In the genomic region with DNA sequence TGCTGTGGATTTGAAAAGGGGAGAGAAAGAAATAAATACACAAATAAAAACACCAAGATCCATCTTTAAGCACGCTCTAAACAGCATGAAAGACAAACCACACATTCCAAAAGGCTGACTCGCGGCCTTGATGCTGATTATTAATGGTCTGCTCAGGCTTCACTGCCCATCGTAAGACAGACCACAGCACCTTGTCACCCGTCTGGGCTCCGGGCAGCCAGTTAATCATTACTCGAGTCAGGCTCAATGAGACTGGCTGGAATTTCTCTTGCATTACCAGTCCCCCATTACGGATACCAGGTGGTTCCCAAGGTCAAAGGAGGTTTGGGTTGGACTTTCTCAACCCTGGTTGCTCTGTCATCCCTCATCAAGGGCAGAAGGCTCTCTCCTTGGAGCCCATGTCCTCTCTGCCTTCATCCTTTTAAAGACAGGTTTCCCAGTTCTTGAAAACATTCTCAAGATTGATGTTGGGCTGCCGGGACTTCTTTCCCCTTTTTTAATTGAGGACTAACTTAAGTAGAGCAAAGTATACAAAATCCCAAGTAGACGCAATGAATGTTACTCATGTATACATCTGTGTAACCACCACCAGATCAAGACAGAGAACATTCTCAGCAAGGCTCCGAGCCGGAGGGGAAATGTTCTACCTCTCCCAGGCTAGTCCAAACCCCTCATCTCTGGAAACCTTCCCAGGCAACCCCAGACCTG, we compare ENCODE assay signal across 1 cellular context.
TF ChIP-seq lines count a peak whose summit lies in the region.

No MANE protein-coding gene starts in this region.

TF ChIP-seq in HEK293, 187 proteins besides CTCF, POLR2A, EP300 and RAD21 (continued from another document and continues in another):
- TF ChIP-seq ZNF174 (tag by site-specific recombination; IDR thresholded peaks at IDR 0.05) (no peak), ZNF621 (tag by site-specific recombination; IDR thresholded peaks at IDR 0.05) (no peak), ZNF660 (tag by site-specific recombination; IDR thresholded peaks at IDR 0.05) (no peak), ZNF10 (tag by site-specific recombination; IDR thresholded peaks at IDR 0.05) (peak; percentile 61; the same call in 1 of the 2 replicates), ZNF112 (tag by site-specific recombination; IDR thresholded peaks at IDR 0.05) (no peak), ZNF221 (tag by site-specific recombination; IDR thresholded peaks at IDR 0.05; ENCODE audit: borderline replicate concordance) (no peak), ZFP37 (tag by site-specific recombination; IDR thresholded peaks at IDR 0.05) (peak; percentile 13; the same call in 1 of the 2 replicates), KLF9 (tag by site-specific recombination; IDR thresholded peaks at IDR 0.05; ENCODE audit: low read depth) (no peak), ZIC2 (tag by site-specific recombination; IDR thresholded peaks at IDR 0.05) (peak; percentile 63), ZNF350 (tag by site-specific recombination; IDR thresholded peaks at IDR 0.05) (no peak), ZNF155 (tag by site-specific recombination; IDR thresholded peaks at IDR 0.05) (no peak)
- TF ChIP-seq, protein P1, sequence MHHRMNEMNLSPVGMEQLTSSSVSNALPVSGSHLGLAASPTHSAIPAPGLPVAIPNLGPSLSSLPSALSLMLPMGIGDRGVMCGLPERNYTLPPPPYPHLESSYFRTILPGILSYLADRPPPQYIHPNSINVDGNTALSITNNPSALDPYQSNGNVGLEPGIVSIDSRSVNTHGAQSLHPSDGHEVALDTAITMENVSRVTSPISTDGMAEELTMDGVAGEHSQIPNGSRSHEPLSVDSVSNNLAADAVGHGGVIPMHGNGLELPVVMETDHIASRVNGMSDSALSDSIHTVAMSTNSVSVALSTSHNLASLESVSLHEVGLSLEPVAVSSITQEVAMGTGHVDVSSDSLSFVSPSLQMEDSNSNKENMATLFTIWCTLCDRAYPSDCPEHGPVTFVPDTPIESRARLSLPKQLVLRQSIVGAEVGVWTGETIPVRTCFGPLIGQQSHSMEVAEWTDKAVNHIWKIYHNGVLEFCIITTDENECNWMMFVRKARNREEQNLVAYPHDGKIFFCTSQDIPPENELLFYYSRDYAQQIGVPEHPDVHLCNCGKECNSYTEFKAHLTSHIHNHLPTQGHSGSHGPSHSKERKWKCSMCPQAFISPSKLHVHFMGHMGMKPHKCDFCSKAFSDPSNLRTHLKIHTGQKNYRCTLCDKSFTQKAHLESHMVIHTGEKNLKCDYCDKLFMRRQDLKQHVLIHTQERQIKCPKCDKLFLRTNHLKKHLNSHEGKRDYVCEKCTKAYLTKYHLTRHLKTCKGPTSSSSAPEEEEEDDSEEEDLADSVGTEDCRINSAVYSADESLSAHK (tag by site-specific recombination; IDR thresholded peaks at IDR 0.05): no peak
- TF ChIP-seq, protein P2, sequence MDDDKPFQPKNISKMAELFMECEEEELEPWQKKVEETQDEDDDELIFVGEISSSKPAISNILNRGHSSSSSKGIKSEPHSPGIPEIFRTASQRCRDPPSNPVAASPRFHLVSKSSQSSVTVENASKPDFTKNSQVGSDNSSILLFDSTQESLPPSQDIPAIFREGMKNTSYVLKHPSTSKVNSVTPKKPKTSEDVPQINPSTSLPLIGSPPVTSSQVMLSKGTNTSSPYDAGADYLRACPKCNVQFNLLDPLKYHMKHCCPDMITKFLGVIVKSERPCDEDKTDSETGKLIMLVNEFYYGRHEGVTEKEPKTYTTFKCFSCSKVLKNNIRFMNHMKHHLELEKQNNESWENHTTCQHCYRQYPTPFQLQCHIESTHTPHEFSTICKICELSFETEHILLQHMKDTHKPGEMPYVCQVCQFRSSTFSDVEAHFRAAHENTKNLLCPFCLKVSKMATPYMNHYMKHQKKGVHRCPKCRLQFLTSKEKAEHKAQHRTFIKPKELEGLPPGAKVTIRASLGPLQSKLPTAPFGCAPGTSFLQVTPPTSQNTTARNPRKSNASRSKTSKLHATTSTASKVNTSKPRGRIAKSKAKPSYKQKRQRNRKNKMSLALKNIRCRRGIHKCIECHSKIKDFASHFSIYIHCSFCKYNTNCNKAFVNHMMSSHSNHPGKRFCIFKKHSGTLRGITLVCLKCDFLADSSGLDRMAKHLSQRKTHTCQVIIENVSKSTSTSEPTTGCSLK (tag by site-specific recombination; IDR thresholded peaks at IDR 0.05): no peak
- TF ChIP-seq, protein P3, sequence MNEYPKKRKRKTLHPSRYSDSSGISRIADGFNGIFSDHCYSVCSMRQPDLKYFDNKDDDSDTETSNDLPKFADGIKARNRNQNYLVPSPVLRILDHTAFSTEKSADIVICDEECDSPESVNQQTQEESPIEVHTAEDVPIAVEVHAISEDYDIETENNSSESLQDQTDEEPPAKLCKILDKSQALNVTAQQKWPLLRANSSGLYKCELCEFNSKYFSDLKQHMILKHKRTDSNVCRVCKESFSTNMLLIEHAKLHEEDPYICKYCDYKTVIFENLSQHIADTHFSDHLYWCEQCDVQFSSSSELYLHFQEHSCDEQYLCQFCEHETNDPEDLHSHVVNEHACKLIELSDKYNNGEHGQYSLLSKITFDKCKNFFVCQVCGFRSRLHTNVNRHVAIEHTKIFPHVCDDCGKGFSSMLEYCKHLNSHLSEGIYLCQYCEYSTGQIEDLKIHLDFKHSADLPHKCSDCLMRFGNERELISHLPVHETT (tag by site-specific recombination; IDR thresholded peaks at IDR 0.05): peak; percentile 67
- TF ChIP-seq, protein P4, sequence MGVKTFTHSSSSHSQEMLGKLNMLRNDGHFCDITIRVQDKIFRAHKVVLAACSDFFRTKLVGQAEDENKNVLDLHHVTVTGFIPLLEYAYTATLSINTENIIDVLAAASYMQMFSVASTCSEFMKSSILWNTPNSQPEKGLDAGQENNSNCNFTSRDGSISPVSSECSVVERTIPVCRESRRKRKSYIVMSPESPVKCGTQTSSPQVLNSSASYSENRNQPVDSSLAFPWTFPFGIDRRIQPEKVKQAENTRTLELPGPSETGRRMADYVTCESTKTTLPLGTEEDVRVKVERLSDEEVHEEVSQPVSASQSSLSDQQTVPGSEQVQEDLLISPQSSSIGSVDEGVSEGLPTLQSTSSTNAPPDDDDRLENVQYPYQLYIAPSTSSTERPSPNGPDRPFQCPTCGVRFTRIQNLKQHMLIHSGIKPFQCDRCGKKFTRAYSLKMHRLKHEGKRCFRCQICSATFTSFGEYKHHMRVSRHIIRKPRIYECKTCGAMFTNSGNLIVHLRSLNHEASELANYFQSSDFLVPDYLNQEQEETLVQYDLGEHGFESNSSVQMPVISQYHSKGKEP (tag by site-specific recombination; IDR thresholded peaks at IDR 0.05): no peak
- TF ChIP-seq, protein P5, sequence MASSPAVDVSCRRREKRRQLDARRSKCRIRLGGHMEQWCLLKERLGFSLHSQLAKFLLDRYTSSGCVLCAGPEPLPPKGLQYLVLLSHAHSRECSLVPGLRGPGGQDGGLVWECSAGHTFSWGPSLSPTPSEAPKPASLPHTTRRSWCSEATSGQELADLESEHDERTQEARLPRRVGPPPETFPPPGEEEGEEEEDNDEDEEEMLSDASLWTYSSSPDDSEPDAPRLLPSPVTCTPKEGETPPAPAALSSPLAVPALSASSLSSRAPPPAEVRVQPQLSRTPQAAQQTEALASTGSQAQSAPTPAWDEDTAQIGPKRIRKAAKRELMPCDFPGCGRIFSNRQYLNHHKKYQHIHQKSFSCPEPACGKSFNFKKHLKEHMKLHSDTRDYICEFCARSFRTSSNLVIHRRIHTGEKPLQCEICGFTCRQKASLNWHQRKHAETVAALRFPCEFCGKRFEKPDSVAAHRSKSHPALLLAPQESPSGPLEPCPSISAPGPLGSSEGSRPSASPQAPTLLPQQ (tag by site-specific recombination; IDR thresholded peaks at IDR 0.05): no peak; the same call in 1 of the 2 replicates
- TF ChIP-seq, protein P6, sequence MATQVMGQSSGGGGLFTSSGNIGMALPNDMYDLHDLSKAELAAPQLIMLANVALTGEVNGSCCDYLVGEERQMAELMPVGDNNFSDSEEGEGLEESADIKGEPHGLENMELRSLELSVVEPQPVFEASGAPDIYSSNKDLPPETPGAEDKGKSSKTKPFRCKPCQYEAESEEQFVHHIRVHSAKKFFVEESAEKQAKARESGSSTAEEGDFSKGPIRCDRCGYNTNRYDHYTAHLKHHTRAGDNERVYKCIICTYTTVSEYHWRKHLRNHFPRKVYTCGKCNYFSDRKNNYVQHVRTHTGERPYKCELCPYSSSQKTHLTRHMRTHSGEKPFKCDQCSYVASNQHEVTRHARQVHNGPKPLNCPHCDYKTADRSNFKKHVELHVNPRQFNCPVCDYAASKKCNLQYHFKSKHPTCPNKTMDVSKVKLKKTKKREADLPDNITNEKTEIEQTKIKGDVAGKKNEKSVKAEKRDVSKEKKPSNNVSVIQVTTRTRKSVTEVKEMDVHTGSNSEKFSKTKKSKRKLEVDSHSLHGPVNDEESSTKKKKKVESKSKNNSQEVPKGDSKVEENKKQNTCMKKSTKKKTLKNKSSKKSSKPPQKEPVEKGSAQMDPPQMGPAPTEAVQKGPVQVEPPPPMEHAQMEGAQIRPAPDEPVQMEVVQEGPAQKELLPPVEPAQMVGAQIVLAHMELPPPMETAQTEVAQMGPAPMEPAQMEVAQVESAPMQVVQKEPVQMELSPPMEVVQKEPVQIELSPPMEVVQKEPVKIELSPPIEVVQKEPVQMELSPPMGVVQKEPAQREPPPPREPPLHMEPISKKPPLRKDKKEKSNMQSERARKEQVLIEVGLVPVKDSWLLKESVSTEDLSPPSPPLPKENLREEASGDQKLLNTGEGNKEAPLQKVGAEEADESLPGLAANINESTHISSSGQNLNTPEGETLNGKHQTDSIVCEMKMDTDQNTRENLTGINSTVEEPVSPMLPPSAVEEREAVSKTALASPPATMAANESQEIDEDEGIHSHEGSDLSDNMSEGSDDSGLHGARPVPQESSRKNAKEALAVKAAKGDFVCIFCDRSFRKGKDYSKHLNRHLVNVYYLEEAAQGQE (tag by site-specific recombination; IDR thresholded peaks at IDR 0.05): no peak
- TF ChIP-seq, protein P7, sequence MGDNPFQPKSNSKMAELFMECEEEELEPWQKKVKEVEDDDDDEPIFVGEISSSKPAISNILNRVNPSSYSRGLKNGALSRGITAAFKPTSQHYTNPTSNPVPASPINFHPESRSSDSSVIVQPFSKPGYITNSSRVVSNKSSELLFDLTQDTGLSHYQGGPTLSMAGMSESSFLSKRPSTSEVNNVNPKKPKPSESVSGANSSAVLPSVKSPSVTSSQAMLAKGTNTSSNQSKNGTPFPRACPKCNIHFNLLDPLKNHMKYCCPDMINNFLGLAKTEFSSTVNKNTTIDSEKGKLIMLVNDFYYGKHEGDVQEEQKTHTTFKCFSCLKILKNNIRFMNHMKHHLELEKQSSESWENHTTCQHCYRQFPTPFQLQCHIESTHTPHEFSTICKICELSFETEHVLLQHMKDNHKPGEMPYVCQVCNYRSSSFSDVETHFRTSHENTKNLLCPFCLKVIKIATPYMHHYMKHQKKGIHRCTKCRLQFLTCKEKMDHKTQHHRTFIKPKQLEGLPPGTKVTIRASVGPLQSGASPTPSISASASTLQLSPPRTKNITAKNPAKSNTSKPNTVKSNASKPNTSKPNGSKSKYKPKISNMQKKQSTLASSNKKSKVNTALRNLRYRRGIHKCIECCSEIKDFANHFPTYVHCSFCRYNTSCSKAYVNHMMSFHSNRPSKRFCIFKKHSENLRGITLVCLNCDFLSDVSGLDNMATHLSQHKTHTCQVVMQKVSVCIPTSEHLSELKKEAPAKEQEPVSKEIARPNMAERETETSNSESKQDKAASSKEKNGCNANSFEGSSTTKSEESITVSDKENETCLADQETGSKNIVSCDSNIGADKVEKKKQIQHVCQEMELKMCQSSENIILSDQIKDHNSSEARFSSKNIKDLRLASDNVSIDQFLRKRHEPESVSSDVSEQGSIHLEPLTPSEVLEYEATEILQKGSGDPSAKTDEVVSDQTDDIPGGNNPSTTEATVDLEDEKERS (tag by site-specific recombination; IDR thresholded peaks at IDR 0.05): 0 out of 2 replicates have a peak, but pooled peaks have one; percentile 28
- TF ChIP-seq, protein P8, sequence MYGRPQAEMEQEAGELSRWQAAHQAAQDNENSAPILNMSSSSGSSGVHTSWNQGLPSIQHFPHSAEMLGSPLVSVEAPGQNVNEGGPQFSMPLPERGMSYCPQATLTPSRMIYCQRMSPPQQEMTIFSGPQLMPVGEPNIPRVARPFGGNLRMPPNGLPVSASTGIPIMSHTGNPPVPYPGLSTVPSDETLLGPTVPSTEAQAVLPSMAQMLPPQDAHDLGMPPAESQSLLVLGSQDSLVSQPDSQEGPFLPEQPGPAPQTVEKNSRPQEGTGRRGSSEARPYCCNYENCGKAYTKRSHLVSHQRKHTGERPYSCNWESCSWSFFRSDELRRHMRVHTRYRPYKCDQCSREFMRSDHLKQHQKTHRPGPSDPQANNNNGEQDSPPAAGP (tag by site-specific recombination; IDR thresholded peaks at IDR 0.05): no peak
- TF ChIP-seq, protein P9, sequence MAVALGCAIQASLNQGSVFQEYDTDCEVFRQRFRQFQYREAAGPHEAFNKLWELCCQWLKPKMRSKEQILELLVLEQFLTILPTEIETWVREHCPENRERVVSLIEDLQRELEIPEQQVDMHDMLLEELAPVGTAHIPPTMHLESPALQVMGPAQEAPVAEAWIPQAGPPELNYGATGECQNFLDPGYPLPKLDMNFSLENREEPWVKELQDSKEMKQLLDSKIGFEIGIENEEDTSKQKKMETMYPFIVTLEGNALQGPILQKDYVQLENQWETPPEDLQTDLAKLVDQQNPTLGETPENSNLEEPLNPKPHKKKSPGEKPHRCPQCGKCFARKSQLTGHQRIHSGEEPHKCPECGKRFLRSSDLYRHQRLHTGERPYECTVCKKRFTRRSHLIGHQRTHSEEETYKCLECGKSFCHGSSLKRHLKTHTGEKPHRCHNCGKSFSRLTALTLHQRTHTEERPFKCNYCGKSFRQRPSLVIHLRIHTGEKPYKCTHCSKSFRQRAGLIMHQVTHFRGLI (tag by site-specific recombination; IDR thresholded peaks at IDR 0.05): no peak
- TF ChIP-seq, protein P10, sequence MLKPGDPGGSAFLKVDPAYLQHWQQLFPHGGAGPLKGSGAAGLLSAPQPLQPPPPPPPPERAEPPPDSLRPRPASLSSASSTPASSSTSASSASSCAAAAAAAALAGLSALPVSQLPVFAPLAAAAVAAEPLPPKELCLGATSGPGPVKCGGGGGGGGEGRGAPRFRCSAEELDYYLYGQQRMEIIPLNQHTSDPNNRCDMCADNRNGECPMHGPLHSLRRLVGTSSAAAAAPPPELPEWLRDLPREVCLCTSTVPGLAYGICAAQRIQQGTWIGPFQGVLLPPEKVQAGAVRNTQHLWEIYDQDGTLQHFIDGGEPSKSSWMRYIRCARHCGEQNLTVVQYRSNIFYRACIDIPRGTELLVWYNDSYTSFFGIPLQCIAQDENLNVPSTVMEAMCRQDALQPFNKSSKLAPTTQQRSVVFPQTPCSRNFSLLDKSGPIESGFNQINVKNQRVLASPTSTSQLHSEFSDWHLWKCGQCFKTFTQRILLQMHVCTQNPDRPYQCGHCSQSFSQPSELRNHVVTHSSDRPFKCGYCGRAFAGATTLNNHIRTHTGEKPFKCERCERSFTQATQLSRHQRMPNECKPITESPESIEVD (tag by site-specific recombination; IDR thresholded peaks at IDR 0.05): no peak
